ENCODE assay signal across 15 cellular contexts in the genomic region with DNA sequence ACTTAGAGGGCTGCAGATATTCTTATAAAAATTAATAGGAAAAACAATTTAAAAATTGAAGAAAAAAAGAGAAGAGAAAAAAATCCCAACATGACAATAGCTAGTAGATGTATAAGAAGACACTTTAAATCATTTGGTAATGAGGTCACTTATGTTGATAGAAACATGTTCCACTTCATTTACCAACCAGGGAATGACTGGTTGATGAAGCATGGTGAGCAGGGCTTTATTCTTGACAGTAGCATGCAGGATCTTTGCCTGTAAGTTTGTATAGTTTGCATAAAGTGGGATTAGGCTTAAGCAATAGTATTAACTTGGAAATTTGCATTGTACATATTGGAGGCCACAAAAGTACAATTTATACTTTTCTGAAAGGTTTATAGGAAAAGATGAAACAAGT.
"Had no signal": no experiment of that assay in that cellular context is flagged by ENCODE, and none has a peak within 500 bp of the region (broad histone marks: within the 10 kb centered on the region; RNA-seq: fewer than 3 reads in every experiment).

No MANE protein-coding gene starts in this region.

- H3K36me3 ChIP-seq: heart left ventricle, left ventricle myocardium inferior, neutrophil had no signal

- ATAC-seq: activated CD4-positive, alpha-beta T cell treated with anti-CD3 and anti-CD28 coated beads for 36 hours; activated CD8-positive, alpha-beta memory T cell treated with anti-CD3 and anti-CD28 coated beads, Interleukin-2, amount 10 ng/mL, durations not matched to agents 7 days and 5 days; activated naive CD8-positive, alpha-beta T cell treated with anti-CD3 and anti-CD28 coated beads, Interleukin-2, amount 50 U/mL, for 24 hours; esophagus mucosa; foreskin keratinocyte; heart left ventricle; naive thymus-derived CD8-positive, alpha-beta T cell; stimulated activated effector memory CD8-positive, alpha-beta T cell treated with anti-CD3 and anti-CD28 coated beads, Interleukin-12 subunit alpha, Interleukin-12 subunit beta, amount 100 ng/mL, for 72 hours had no signal

- H3K27ac ChIP-seq: dorsolateral prefrontal cortex, foreskin keratinocyte, heart left ventricle, left ventricle myocardium inferior, neutrophil had no signal

- DNase-seq: activated CD4-positive, alpha-beta memory T cell treated with anti-CD3 and anti-CD28 coated beads for 36 hours; activated CD4-positive, alpha-beta T cell treated with anti-CD3 and anti-CD28 coated beads for 36 hours; activated CD8-positive, alpha-beta memory T cell treated with anti-CD3 and anti-CD28 coated beads, Interleukin-2, amount 10 ng/mL, durations not matched to agents 7 days and 5 days; activated naive CD4-positive, alpha-beta T cell treated with anti-CD3 and anti-CD28 coated beads for 36 hours; activated naive CD8-positive, alpha-beta T cell treated with anti-CD3 and anti-CD28 coated beads, Interleukin-2, amount 50 U/mL, for 24 hours; activated T-cell treated with anti-CD3 and anti-CD28 coated beads, Interleukin-2, amount 50 U/mL, for 1 hour; dorsolateral prefrontal cortex; foreskin keratinocyte; heart left ventricle; left ventricle myocardium inferior; naive thymus-derived CD8-positive, alpha-beta T cell; posterior cingulate gyrus had no signal

- H3K4me1 ChIP-seq: foreskin keratinocyte, heart left ventricle, left ventricle myocardium inferior had no signal

- H3K27me3 ChIP-seq: dorsolateral prefrontal cortex, foreskin keratinocyte, heart left ventricle, neutrophil had no signal

- H3K4me3 ChIP-seq: dorsolateral prefrontal cortex, heart left ventricle, left ventricle myocardium inferior had no signal

- H3K9me3 ChIP-seq: neutrophil had no signal
